In genomic region chr9:136587145-136587943, GRCh38 we compare ENCODE assay signal across 1 cellular context.
TF ChIP-seq lines count a peak whose summit lies in the region.

No MANE protein-coding gene starts in this region.

TF ChIP-seq in K562, 482 proteins besides CTCF, POLR2A, EP300 and RAD21 (continued from another document):
- TF ChIP-seq, protein P1, sequence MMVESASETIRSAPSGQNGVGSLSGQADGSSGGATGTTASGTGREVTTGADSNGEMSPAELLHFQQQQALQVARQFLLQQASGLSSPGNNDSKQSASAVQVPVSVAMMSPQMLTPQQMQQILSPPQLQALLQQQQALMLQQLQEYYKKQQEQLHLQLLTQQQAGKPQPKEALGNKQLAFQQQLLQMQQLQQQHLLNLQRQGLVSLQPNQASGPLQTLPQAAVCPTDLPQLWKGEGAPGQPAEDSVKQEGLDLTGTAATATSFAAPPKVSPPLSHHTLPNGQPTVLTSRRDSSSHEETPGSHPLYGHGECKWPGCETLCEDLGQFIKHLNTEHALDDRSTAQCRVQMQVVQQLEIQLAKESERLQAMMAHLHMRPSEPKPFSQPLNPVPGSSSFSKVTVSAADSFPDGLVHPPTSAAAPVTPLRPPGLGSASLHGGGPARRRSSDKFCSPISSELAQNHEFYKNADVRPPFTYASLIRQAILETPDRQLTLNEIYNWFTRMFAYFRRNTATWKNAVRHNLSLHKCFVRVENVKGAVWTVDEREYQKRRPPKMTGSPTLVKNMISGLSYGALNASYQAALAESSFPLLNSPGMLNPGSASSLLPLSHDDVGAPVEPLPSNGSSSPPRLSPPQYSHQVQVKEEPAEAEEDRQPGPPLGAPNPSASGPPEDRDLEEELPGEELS (CRISPR knock-in tag; IDR thresholded peaks at IDR 0.05; ENCODE audit: borderline replicate concordance) = 0 out of 2 replicates have a peak, but pooled peaks have one; percentile 75
- TF ChIP-seq CREB1 (IDR thresholded peaks at IDR 0.05) = no peak
- no peak for TF ChIP-seq CREB1 (CRISPR knock-in tag; IDR thresholded peaks at IDR 0.05)
- TF ChIP-seq HNRNPUL1 (IDR thresholded peaks at IDR 0.05; ENCODE audit: low read length) = no peak
- no peak for TF ChIP-seq ZNF143 (CRISPR knock-in tag; IDR thresholded peaks at IDR 0.05)
- TF ChIP-seq CREM (IDR thresholded peaks at IDR 0.05; ENCODE audit: low read depth) = peak; percentile 52
- TF ChIP-seq GATAD2B (IDR thresholded peaks at IDR 0.05; ENCODE audit: borderline replicate concordance) = peak; percentile 22; the same call in 1 of the 2 replicates
- TF ChIP-seq CBFA2T2 (conservative IDR thresholded peaks at IDR 0.05) = peak; percentile 71
- TF ChIP-seq SIN3B (IDR thresholded peaks at IDR 0.05; ENCODE audit: low read depth) = peak; percentile 25; the same call in 1 of the 2 replicates
- peak; percentile 37; the same call in 1 of the 2 replicates for TF ChIP-seq SUPT5H (IDR thresholded peaks at IDR 0.05)
- TF ChIP-seq, protein P2, sequence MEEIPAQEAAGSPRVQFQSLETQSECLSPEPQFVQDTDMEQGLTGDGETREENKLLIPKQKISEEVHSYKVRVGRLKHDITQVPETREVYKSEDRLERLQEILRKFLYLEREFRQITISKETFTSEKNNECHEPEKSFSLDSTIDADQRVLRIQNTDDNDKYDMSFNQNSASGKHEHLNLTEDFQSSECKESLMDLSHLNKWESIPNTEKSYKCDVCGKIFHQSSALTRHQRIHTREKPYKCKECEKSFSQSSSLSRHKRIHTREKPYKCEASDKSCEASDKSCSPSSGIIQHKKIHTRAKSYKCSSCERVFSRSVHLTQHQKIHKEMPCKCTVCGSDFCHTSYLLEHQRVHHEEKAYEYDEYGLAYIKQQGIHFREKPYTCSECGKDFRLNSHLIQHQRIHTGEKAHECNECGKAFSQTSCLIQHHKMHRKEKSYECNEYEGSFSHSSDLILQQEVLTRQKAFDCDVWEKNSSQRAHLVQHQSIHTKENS (CRISPR knock-in tag; IDR thresholded peaks at IDR 0.05) = no peak
- TF ChIP-seq ETV6 (IDR thresholded peaks at IDR 0.05; ENCODE audit: borderline replicate concordance in 1 of 2, low read depth in 2 of 2, low read length in 1 of 2) = peak; percentile 82 to 84; a peak in 2 of 4 replicates
- no peak for TF ChIP-seq ETV6 (CRISPR knock-in tag; IDR thresholded peaks at IDR 0.05; ENCODE audit: borderline replicate concordance)
- TF ChIP-seq, protein P3, sequence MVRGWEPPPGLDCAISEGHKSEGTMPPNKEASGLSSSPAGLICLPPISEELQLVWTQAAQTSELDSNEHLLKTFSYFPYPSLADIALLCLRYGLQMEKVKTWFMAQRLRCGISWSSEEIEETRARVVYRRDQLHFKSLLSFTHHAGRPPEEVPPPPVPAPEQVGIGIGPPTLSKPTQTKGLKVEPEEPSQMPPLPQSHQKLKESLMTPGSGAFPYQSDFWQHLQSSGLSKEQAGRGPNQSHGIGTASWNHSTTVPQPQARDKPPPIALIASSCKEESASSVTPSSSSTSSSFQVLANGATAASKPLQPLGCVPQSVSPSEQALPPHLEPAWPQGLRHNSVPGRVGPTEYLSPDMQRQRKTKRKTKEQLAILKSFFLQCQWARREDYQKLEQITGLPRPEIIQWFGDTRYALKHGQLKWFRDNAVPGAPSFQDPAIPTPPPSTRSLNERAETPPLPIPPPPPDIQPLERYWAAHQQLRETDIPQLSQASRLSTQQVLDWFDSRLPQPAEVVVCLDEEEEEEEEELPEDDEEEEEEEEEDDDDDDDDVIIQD (CRISPR knock-in tag; IDR thresholded peaks at IDR 0.05) = no peak
- peak; percentile 66 for TF ChIP-seq NFIC (IDR thresholded peaks at IDR 0.05)
- peak; percentile 49 for TF ChIP-seq TBP (optimal IDR thresholded peaks at IDR 0.05; ENCODE audit: low read depth, low read length)
- no peak for TF ChIP-seq ZNF668 (CRISPR knock-in tag; IDR thresholded peaks at IDR 0.05)
- peak; percentile 69 for TF ChIP-seq BHLHE40 (IDR thresholded peaks at IDR 0.05; ENCODE audit: low read length)
- TF ChIP-seq, protein P4, sequence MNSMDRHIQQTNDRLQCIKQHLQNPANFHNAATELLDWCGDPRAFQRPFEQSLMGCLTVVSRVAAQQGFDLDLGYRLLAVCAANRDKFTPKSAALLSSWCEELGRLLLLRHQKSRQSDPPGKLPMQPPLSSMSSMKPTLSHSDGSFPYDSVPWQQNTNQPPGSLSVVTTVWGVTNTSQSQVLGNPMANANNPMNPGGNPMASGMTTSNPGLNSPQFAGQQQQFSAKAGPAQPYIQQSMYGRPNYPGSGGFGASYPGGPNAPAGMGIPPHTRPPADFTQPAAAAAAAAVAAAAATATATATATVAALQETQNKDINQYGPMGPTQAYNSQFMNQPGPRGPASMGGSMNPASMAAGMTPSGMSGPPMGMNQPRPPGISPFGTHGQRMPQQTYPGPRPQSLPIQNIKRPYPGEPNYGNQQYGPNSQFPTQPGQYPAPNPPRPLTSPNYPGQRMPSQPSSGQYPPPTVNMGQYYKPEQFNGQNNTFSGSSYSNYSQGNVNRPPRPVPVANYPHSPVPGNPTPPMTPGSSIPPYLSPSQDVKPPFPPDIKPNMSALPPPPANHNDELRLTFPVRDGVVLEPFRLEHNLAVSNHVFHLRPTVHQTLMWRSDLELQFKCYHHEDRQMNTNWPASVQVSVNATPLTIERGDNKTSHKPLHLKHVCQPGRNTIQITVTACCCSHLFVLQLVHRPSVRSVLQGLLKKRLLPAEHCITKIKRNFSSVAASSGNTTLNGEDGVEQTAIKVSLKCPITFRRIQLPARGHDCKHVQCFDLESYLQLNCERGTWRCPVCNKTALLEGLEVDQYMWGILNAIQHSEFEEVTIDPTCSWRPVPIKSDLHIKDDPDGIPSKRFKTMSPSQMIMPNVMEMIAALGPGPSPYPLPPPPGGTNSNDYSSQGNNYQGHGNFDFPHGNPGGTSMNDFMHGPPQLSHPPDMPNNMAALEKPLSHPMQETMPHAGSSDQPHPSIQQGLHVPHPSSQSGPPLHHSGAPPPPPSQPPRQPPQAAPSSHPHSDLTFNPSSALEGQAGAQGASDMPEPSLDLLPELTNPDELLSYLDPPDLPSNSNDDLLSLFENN (IDR thresholded peaks at IDR 0.05; ENCODE audit: low read depth in 2 of 2, low read length in 2 of 2) = 0 out of 4 replicates have a peak, but pooled peaks of 1 of the 2 experiments have one; percentile 41
- TF ChIP-seq CXXC5 (CRISPR knock-in tag; IDR thresholded peaks at IDR 0.05) = peak; percentile 90
- TF ChIP-seq POLR2AphosphoS5 (IDR thresholded peaks at IDR 0.05; ENCODE audit: control insufficient read depth, insufficient read depth, low read depth, low read length) = no peak
- peak; percentile 97 to 99 for TF ChIP-seq MAZ (CRISPR knock-in tag; conservative IDR thresholded peaks at IDR 0.05 in 1 of 2, IDR thresholded peaks at IDR 0.05 in 1 of 2)
- no peak for TF ChIP-seq ZNF444 (CRISPR knock-in tag; IDR thresholded peaks at IDR 0.05)
- peak; percentile 20; the same call in 1 of the 2 replicates for TF ChIP-seq ZNF589 (CRISPR knock-in tag; IDR thresholded peaks at IDR 0.05; ENCODE audit: low read depth)
- TF ChIP-seq HDAC1 (IDR thresholded peaks at IDR 0.05) = peak in 1 of 2 experiments; percentile 63; a peak in 2 of 4 replicates
- 0 out of 4 replicates have a peak, but pooled peaks of 1 of the 2 experiments have one; percentile 28 for TF ChIP-seq TEAD1 (CRISPR knock-in tag; IDR thresholded peaks at IDR 0.05)
- peak; percentile 54 for TF ChIP-seq HMGN3 (IDR thresholded peaks at IDR 0.05; ENCODE audit: borderline replicate concordance, extremely low read depth, insufficient read length, low read depth, low read length)
- TF ChIP-seq U2AF2 (optimal IDR thresholded peaks at IDR 0.05; ENCODE audit: low read depth, low read length) = no peak
- peak; percentile 74 for TF ChIP-seq BCOR (IDR thresholded peaks at IDR 0.05)
- TF ChIP-seq NR4A1 (CRISPR knock-in tag; IDR thresholded peaks at IDR 0.05) = no peak
- TF ChIP-seq NR4A1 (tag; IDR thresholded peaks at IDR 0.05) = no peak
- no peak for TF ChIP-seq NFRKB (IDR thresholded peaks at IDR 0.05; ENCODE audit: low read depth)
- peak; percentile 61 for TF ChIP-seq TCF3 (CRISPR knock-in tag; IDR thresholded peaks at IDR 0.05)
- TF ChIP-seq PHF8 (IDR thresholded peaks at IDR 0.05; ENCODE audit: borderline replicate concordance, low read length) = peak; percentile 47; the same call in 1 of the 2 replicates
- TF ChIP-seq CBFA2T3 (IDR thresholded peaks at IDR 0.05) = peak; percentile 82
- TF ChIP-seq TEAD4 (IDR thresholded peaks at IDR 0.05; ENCODE audit: low read length) = 0 out of 2 replicates have a peak, but pooled peaks have one; percentile 26
- TF ChIP-seq TEAD4 (CRISPR knock-in tag; IDR thresholded peaks at IDR 0.05; ENCODE audit: borderline replicate concordance) = no peak
- no peak for TF ChIP-seq HINFP (tag; conservative IDR thresholded peaks at IDR 0.05; ENCODE audit: low read depth)
- TF ChIP-seq SMARCA5 (IDR thresholded peaks at IDR 0.05) = peak; percentile 85
- TF ChIP-seq L3MBTL2 (IDR thresholded peaks at IDR 0.05) = peak; percentile 41; the same call in 1 of the 2 replicates
- peak; percentile 92 for TF ChIP-seq ZBTB7A (IDR thresholded peaks at IDR 0.05; ENCODE audit: borderline replicate concordance, control insufficient read depth, low read depth, low read length)
- TF ChIP-seq, protein P5, sequence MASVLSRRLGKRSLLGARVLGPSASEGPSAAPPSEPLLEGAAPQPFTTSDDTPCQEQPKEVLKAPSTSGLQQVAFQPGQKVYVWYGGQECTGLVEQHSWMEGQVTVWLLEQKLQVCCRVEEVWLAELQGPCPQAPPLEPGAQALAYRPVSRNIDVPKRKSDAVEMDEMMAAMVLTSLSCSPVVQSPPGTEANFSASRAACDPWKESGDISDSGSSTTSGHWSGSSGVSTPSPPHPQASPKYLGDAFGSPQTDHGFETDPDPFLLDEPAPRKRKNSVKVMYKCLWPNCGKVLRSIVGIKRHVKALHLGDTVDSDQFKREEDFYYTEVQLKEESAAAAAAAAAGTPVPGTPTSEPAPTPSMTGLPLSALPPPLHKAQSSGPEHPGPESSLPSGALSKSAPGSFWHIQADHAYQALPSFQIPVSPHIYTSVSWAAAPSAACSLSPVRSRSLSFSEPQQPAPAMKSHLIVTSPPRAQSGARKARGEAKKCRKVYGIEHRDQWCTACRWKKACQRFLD (CRISPR knock-in tag; IDR thresholded peaks at IDR 0.05) = peak; percentile 66
- peak; percentile 52 for TF ChIP-seq ZNF263 (CRISPR knock-in tag; IDR thresholded peaks at IDR 0.05; ENCODE audit: borderline replicate concordance)
- peak; percentile 21 for TF ChIP-seq MEIS2 (IDR thresholded peaks at IDR 0.05; ENCODE audit: partially characterized antibody)
- TF ChIP-seq, protein P6, sequence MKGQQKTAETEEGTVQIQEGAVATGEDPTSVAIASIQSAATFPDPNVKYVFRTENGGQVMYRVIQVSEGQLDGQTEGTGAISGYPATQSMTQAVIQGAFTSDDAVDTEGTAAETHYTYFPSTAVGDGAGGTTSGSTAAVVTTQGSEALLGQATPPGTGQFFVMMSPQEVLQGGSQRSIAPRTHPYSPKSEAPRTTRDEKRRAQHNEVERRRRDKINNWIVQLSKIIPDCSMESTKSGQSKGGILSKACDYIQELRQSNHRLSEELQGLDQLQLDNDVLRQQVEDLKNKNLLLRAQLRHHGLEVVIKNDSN (CRISPR knock-in tag; IDR thresholded peaks at IDR 0.05) = 0 out of 2 replicates have a peak, but pooled peaks have one; percentile 24
- no peak for TF ChIP-seq ATF1 (CRISPR knock-in tag; IDR thresholded peaks at IDR 0.05)
- TF ChIP-seq ATF1 (tag; IDR thresholded peaks at IDR 0.05) = peak; percentile 13
